Comparison of ENCODE assay signal across 9 cellular contexts in genomic region chr19:12834418-12834943, GRCh38. TPM values are rescaled to one million over a fixed set of nuclear protein-coding genes. Genes with fewer than 3 reads are reported as not detected.
DNase-seq lines count a peak whose midpoint lies in the region; ATAC-seq, FAIRE-seq and TF ChIP-seq lines count a peak whose summit lies in the region.
"Had no signal": no experiment of that assay in that cellular context is flagged by ENCODE, and none has a peak within 500 bp of the region (broad histone marks: within the 10 kb centered on the region; RNA-seq: fewer than 3 reads in every experiment).

Gene RTBDN, minus strand, starts transcription at chr19:12834579. Its CDS starts 4,600 bp downstream, at chr19:12829979.

- peak within 1 kb of the TSS; percentile 53 to 73 (median 64) for H3K4me3 Mint-ChIP-seq in nephron

- peaks cover 94% of the 10 kb centered on the region for H3K27me3 Mint-ChIP-seq in nephron (ENCODE audit: low read depth)

- no peaks in the 10 kb centered on the region for H3K36me3 Mint-ChIP-seq in nephron (ENCODE audit: low read depth)

- no peak within 1 kb of the TSS for H3K27ac Mint-ChIP-seq in nephron

- TF ChIP-seq CTCF in LNCaP clone FGC (IDR thresholded peaks at IDR 0.05; ENCODE audit: control insufficient read depth, extremely low read depth, insufficient read depth) (no peak), bronchial epithelial cell (IDR thresholded peaks at IDR 0.05; ENCODE audit: insufficient read depth, low read length, severe bottlenecking) (no peak), nephron (IDR thresholded peaks at IDR 0.05; ENCODE audit: unreplicated experiment in 3 of 3) (no peak)

- H3K9me3 Mint-ChIP-seq in nephron, result peaks cover 5% of the 10 kb centered on the region

- H3K4me3 ChIP-seq in LNCaP clone FGC (ENCODE audit: low read depth, low read length), result peak within 1 kb of the TSS; percentile 51
- H3K4me3 ChIP-seq in bronchial epithelial cell (ENCODE audit: low read depth, low read length), result peak within 1 kb of the TSS; percentile 35

- ATAC-seq in GM19467 (IDR thresholded peaks at IDR 0.05; ENCODE audit: unreplicated experiment), result no peak
- ATAC-seq in activated CD4-positive, CD25-positive, alpha-beta regulatory T cell treated with anti-CD3 and anti-CD28 coated beads, Interleukin-2, amount 50 U/mL, for 24 hours, result no peak

- FAIRE-seq in bronchial epithelial cell (lab: Jason Lieb, UNC), result no peak

- peaks cover 29% of the 10 kb centered on the region for H3K27me3 ChIP-seq in bronchial epithelial cell (ENCODE audit: control insufficient read depth, insufficient read depth, low read length)

- DNase-seq in COR-L47 (lab: John Stamatoyannopoulos, UW) (peak; percentile 50), LNCaP clone FGC (ENCODE audit: low read depth) (no peak), bronchial epithelial cell (ENCODE audit: low read depth) (no peak), RPMI8226 (no peak)
- no peak for DNase-seq in NK-92 treated with Interleukin-12 subunit alpha and Interleukin-12 subunit beta, amount 100 ng/mL, for 24 hours (lab: John Stamatoyannopoulos, UW)

- H3K36me3 ChIP-seq in bronchial epithelial cell (ENCODE audit: control insufficient read depth, insufficient read depth, low read length), result no peaks in the 10 kb centered on the region

- H3K4me1 Mint-ChIP-seq in nephron, result peaks cover 26% of the 10 kb centered on the region

RNA-seq across cellular contexts. Expression of gene RTBDN, which starts in this region (rescaled TPM):
- total RNA-seq in bronchial epithelial cell, result not detected in 2 replicates
- total RNA-seq: liver had no signal
